In genomic region chr11:3036419-3036818, GRCh38 we compare ENCODE assay signal across 16 cellular contexts. TPM values are rescaled to one million over a fixed set of nuclear protein-coding genes. Genes with fewer than 3 reads are reported as not detected.
DNase-seq lines count a peak whose midpoint lies in the region; ATAC-seq and TF ChIP-seq lines count a peak whose summit lies in the region.
"Had no signal": no experiment of that assay in that cellular context is flagged by ENCODE, and none has a peak within 500 bp of the region (broad histone marks: within the 10 kb centered on the region; RNA-seq: fewer than 3 reads in every experiment).

No MANE protein-coding gene starts in this region.

- H3K9me3 Mint-ChIP-seq in activated naive CD8-positive, alpha-beta T cell treated with anti-CD3 and anti-CD28 coated beads, Interleukin-2, amount 10 ng/mL, durations not matched to agents 7 days and 5 days: no peaks in the 10 kb centered on the region
- no peaks in the 10 kb centered on the region for H3K9me3 Mint-ChIP-seq in activated naive CD8-positive, alpha-beta T cell treated with anti-CD3 and anti-CD28 coated beads, Interleukin-2, amount 50 U/mL, for 24 hours
- H3K9me3 Mint-ChIP-seq in stimulated activated naive B cell treated with anti-CD40 and anti-IgM and Interleukin-4, amounts not matched to agents 10 μg/mL and 1 μg/mL and 100 μg/mL, for 72 hours: no peaks in the 10 kb centered on the region
- H3K9me3 Mint-ChIP-seq: activated T-cell treated with anti-CD3 and anti-CD28 coated beads, Interleukin-2, amount 50 U/mL, for 4 hours had no signal

- no peak for TF ChIP-seq CTCF in left ventricle myocardium inferior (IDR thresholded peaks at IDR 0.05; ENCODE audit: borderline replicate concordance)

- DNase-seq in activated naive CD8-positive, alpha-beta T cell treated with anti-CD3 and anti-CD28 coated beads, Interleukin-2, amount 10 ng/mL, durations not matched to agents 7 days and 5 days: no peak
- DNase-seq in activated naive CD8-positive, alpha-beta T cell treated with anti-CD3 and anti-CD28 coated beads, Interleukin-2, amount 50 U/mL, for 24 hours: no peak
- DNase-seq in NOMO-1 treated with DMSO at 0.1 percent for 48 hours (lab: John Stamatoyannopoulos, UW; ENCODE audit: unreplicated experiment): peak; percentile 86
- no peak for DNase-seq in left ventricle myocardium inferior
- DNase-seq in stimulated activated naive B cell treated with anti-CD40 and anti-IgM and Interleukin-4, amounts not matched to agents 10 μg/mL and 1 μg/mL and 100 μg/mL, for 72 hours: no peak
- DNase-seq in head of caudate nucleus: no peak
- DNase-seq in DMS53 (lab: John Stamatoyannopoulos, UW): no peak
- DNase-seq: activated T-cell treated with anti-CD3 and anti-CD28 coated beads, Interleukin-2, amount 50 U/mL, for 4 hours; amniotic stem cell; DMS79; mammary epithelial cell; NCI-H1694 treated with DMSO at 0.1 percent for 48 hours; NCI-H82; ovary had no signal

- H3K4me3 Mint-ChIP-seq in activated naive CD8-positive, alpha-beta T cell treated with anti-CD3 and anti-CD28 coated beads, Interleukin-2, amount 10 ng/mL, durations not matched to agents 7 days and 5 days: no peak overlapping the region
- H3K4me3 Mint-ChIP-seq in activated naive CD8-positive, alpha-beta T cell treated with anti-CD3 and anti-CD28 coated beads, Interleukin-2, amount 50 U/mL, for 24 hours: no peak overlapping the region
- peak overlapping the region; percentile 7 to 50 for H3K4me3 Mint-ChIP-seq in stimulated activated naive B cell treated with anti-CD40 and anti-IgM and Interleukin-4, amounts not matched to agents 10 μg/mL and 1 μg/mL and 100 μg/mL, for 72 hours
- H3K4me3 Mint-ChIP-seq: activated T-cell treated with anti-CD3 and anti-CD28 coated beads, Interleukin-2, amount 50 U/mL, for 4 hours had no signal

- H3K9me3 ChIP-seq in left ventricle myocardium inferior (replicated peaks): no peaks in the 10 kb centered on the region
- H3K9me3 ChIP-seq: ovary, SJSA1 had no signal

- intact Hi-C loops in left ventricle myocardium inferior (cut with micrococcal nuclease) (loop anchor here (5.0 to 10.0 kb wide), 2 partner anchors 56 to 178 kb away; partner anchors contain the start of gene MRGPRG), head of caudate nucleus (cut with DNase I) (loop anchor here (2.0 to 10.0 kb wide), 2 partner anchors 54 to 188 kb away; no protein-coding TSS in a partner anchor)

- peak overlapping the region; percentile 26 for H3K27ac ChIP-seq in left ventricle myocardium inferior (replicated peaks)
- H3K27ac ChIP-seq: ovary, SJSA1 had no signal

- peak overlapping the region; percentile 35 for H3K27ac Mint-ChIP-seq in activated naive CD8-positive, alpha-beta T cell treated with anti-CD3 and anti-CD28 coated beads, Interleukin-2, amount 10 ng/mL, durations not matched to agents 7 days and 5 days
- H3K27ac Mint-ChIP-seq in activated naive CD8-positive, alpha-beta T cell treated with anti-CD3 and anti-CD28 coated beads, Interleukin-2, amount 50 U/mL, for 24 hours: no peak overlapping the region
- peak overlapping the region; percentile 79 for H3K27ac Mint-ChIP-seq in stimulated activated naive B cell treated with anti-CD40 and anti-IgM and Interleukin-4, amounts not matched to agents 10 μg/mL and 1 μg/mL and 100 μg/mL, for 72 hours

- ATAC-seq in activated naive CD8-positive, alpha-beta T cell treated with anti-CD3 and anti-CD28 coated beads, Interleukin-2, amount 10 ng/mL, durations not matched to agents 7 days and 5 days (ENCODE audit: low read depth): no peak
- ATAC-seq in activated naive CD8-positive, alpha-beta T cell treated with anti-CD3 and anti-CD28 coated beads, Interleukin-2, amount 50 U/mL, for 24 hours: no peak
- peak; percentile 68 to 73 for ATAC-seq in stimulated activated naive B cell treated with anti-CD40 and anti-IgM and Interleukin-4, amounts not matched to agents 10 μg/mL and 1 μg/mL and 100 μg/mL, for 72 hours (replicated peaks)
- no peak for ATAC-seq in GM19452 (IDR thresholded peaks at IDR 0.05; ENCODE audit: unreplicated experiment)

- peaks cover 25% of the 10 kb centered on the region for H3K4me1 ChIP-seq in left ventricle myocardium inferior
- H3K4me1 ChIP-seq: SJSA1 had no signal

- H3K27me3 Mint-ChIP-seq in activated naive CD8-positive, alpha-beta T cell treated with anti-CD3 and anti-CD28 coated beads, Interleukin-2, amount 10 ng/mL, durations not matched to agents 7 days and 5 days: no peaks in the 10 kb centered on the region
- H3K27me3 Mint-ChIP-seq in activated naive CD8-positive, alpha-beta T cell treated with anti-CD3 and anti-CD28 coated beads, Interleukin-2, amount 50 U/mL, for 24 hours: no peaks in the 10 kb centered on the region
- H3K27me3 Mint-ChIP-seq in stimulated activated naive B cell treated with anti-CD40 and anti-IgM and Interleukin-4, amounts not matched to agents 10 μg/mL and 1 μg/mL and 100 μg/mL, for 72 hours: no peaks in the 10 kb centered on the region

- POLR2A ChIA-PET in activated naive CD8-positive, alpha-beta T cell treated with anti-CD3 and anti-CD28 coated beads, Interleukin-2, amount 10 ng/mL, durations not matched to agents 7 days and 5 days (lab: Charles Lee): no interaction called here

- H3K4me1 Mint-ChIP-seq in activated naive CD8-positive, alpha-beta T cell treated with anti-CD3 and anti-CD28 coated beads, Interleukin-2, amount 10 ng/mL, durations not matched to agents 7 days and 5 days: peaks cover 23% of the 10 kb centered on the region
- peaks cover 16% of the 10 kb centered on the region for H3K4me1 Mint-ChIP-seq in activated naive CD8-positive, alpha-beta T cell treated with anti-CD3 and anti-CD28 coated beads, Interleukin-2, amount 50 U/mL, for 24 hours
- peaks cover 24 to 30% of the 10 kb centered on the region in 2 donors for H3K4me1 Mint-ChIP-seq in stimulated activated naive B cell treated with anti-CD40 and anti-IgM and Interleukin-4, amounts not matched to agents 10 μg/mL and 1 μg/mL and 100 μg/mL, for 72 hours

- no peaks in the 10 kb centered on the region for H3K27me3 ChIP-seq in left ventricle myocardium inferior (ENCODE audit: low read depth)
- H3K27me3 ChIP-seq: ovary, SJSA1 had no signal

- peaks cover 34% of the 10 kb centered on the region for H3K36me3 Mint-ChIP-seq in activated naive CD8-positive, alpha-beta T cell treated with anti-CD3 and anti-CD28 coated beads, Interleukin-2, amount 10 ng/mL, durations not matched to agents 7 days and 5 days
- H3K36me3 Mint-ChIP-seq in activated naive CD8-positive, alpha-beta T cell treated with anti-CD3 and anti-CD28 coated beads, Interleukin-2, amount 50 U/mL, for 24 hours (ENCODE audit: low read depth): peaks cover 45% of the 10 kb centered on the region
- peaks cover 44 to 62% of the 10 kb centered on the region in 2 donors for H3K36me3 Mint-ChIP-seq in stimulated activated naive B cell treated with anti-CD40 and anti-IgM and Interleukin-4, amounts not matched to agents 10 μg/mL and 1 μg/mL and 100 μg/mL, for 72 hours

- H3K4me3 ChIP-seq in left ventricle myocardium inferior: no peak overlapping the region
- H3K4me3 ChIP-seq: ovary, SJSA1 had no signal

- H3K36me3 ChIP-seq in left ventricle myocardium inferior: peaks cover 69% of the 10 kb centered on the region
- H3K36me3 ChIP-seq: ovary had no signal

RNA-seq across cellular contexts. Expression of gene CARS1, which starts 20.8 kb away (rescaled TPM):
- 100 to 1,000 TPM; 100 to 111 TPM for total RNA-seq in activated naive CD8-positive, alpha-beta T cell treated with anti-CD3 and anti-CD28 coated beads, Interleukin-2, amount 10 ng/mL, durations not matched to agents 7 days and 5 days
- total RNA-seq in left ventricle myocardium inferior: 14.3 TPM

RNA-seq across cellular contexts. Expression of gene NAP1L4, which starts 44.3 kb away (rescaled TPM):
- 100 to 1,000 TPM; 346 to 363 TPM for total RNA-seq in activated naive CD8-positive, alpha-beta T cell treated with anti-CD3 and anti-CD28 coated beads, Interleukin-2, amount 10 ng/mL, durations not matched to agents 7 days and 5 days
- 175 TPM for total RNA-seq in left ventricle myocardium inferior

Comparison
In these comparisons a context has a peak if more than half of its experiments do, and no peak if none do; other contexts are left out.
1. ATAC-seq: peak in stimulated activated naive B cell treated with anti-CD40 and anti-IgM and Interleukin-4, amounts not matched to agents 10 μg/mL and 1 μg/mL and 100 μg/mL, for 72 hours (2 of 2); none in activated naive CD8-positive, alpha-beta T cell treated with anti-CD3 and anti-CD28 coated beads, Interleukin-2, amount 10 ng/mL, durations not matched to agents 7 days and 5 days (single experiment), activated naive CD8-positive, alpha-beta T cell treated with anti-CD3 and anti-CD28 coated beads, Interleukin-2, amount 50 U/mL, for 24 hours (single experiment) and GM19452 (single experiment).
2. H3K4me3 Mint-ChIP-seq: peak in stimulated activated naive B cell treated with anti-CD40 and anti-IgM and Interleukin-4, amounts not matched to agents 10 μg/mL and 1 μg/mL and 100 μg/mL, for 72 hours (2 of 2); none in activated naive CD8-positive, alpha-beta T cell treated with anti-CD3 and anti-CD28 coated beads, Interleukin-2, amount 10 ng/mL, durations not matched to agents 7 days and 5 days (single experiment) and activated naive CD8-positive, alpha-beta T cell treated with anti-CD3 and anti-CD28 coated beads, Interleukin-2, amount 50 U/mL, for 24 hours (single experiment).